Comparison of ENCODE assay signal across 21 cellular contexts in the genomic region with DNA sequence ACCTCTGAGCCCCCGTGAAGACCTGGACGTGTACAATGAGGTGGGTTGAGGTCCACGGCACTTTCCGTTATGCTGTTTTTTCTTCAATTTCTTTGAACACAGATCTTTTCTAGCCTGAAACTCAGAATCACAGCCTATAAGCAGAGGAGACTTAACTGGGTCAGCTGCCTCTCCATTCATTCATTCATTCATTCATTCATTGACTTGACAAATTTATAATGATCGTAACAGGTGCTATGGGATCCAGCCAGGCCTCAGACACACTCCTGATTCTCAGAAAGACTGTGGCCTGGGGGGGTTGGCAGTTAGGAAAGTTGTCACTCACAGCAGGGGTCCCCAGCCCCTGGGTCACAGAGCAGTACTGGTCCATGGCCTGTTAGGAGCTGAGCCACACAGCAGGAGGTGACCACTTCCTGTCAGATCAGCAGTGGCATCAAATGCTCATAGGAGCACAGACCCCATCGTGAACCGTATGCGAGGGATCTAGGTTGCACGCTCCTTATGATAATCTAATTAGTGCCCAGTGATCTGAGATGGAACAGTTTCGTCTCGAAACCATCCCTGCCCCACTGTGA. TPM values are rescaled to one million over a fixed set of nuclear protein-coding genes. Genes with fewer than 3 reads are reported as not detected.
DNase-seq lines count a peak whose midpoint lies in the region; ATAC-seq, FAIRE-seq and TF ChIP-seq lines count a peak whose summit lies in the region.
"Had no signal": no experiment of that assay in that cellular context is flagged by ENCODE, and none has a peak within 500 bp of the region (broad histone marks: within the 10 kb centered on the region; RNA-seq: fewer than 3 reads in every experiment).

No MANE protein-coding gene starts in this region.

- TF ChIP-seq POLR2A in stomach (IDR thresholded peaks at IDR 0.05) = no peak

- POLR2A ChIA-PET in activated CD8-positive, alpha-beta T cell treated with anti-CD3 and anti-CD28 coated beads, Interleukin-2, amount 10 ng/mL, durations not matched to agents 7 days and 5 days (lab: Charles Lee) = interaction anchor here (0.9 kb wide), 1 partner anchor 12 kb away, joined by 3 read pairs; no protein-coding TSS in a partner anchor
- POLR2A ChIA-PET in activated CD8-positive, alpha-beta T cell treated with anti-CD3 and anti-CD28 coated beads for 36 hours (lab: Charles Lee) = interaction anchor here (0.8 to 0.9 kb wide), 2 partner anchors 37 to 100 kb away, joined by 3 to 4 read pairs; no protein-coding TSS in a partner anchor

- intact Hi-C loops in activated CD8-positive, alpha-beta T cell treated with anti-CD3 and anti-CD28 coated beads for 36 hours (cut with micrococcal nuclease) = no loop called here
- intact Hi-C loops in Calu3 (cut with micrococcal nuclease; ENCODE audit: unreplicated experiment) = no loop called here
- intact Hi-C loops in stomach (cut with DNase I; ENCODE audit: low total_unique reads) = no loop called here

- H3K27me3 Mint-ChIP-seq in activated CD8-positive, alpha-beta T cell treated with anti-CD3 and anti-CD28 coated beads, Interleukin-2, amount 10 ng/mL, durations not matched to agents 7 days and 5 days (ENCODE audit: low read depth) = no peaks in the 10 kb centered on the region
- no peaks in the 10 kb centered on the region for H3K27me3 Mint-ChIP-seq in activated CD8-positive, alpha-beta T cell treated with anti-CD3 and anti-CD28 coated beads for 36 hours
- H3K27me3 Mint-ChIP-seq in Calu3 (ENCODE audit: unreplicated experiment) = no peaks in the 10 kb centered on the region
- H3K27me3 Mint-ChIP-seq: B cell had no signal

- 80 to 83% (median 80%) methylated on average over 11 of the region's 11 CpGs for WGBS in stomach, 5 donors

- in situ Hi-C loops in KBM-7 (cut with MboI; ENCODE audit: low pct_unique_long_range_greater_than_20kb, low sequenced_read_pairs) = no loop called here

- peak overlapping the region; percentile 23 for H3K27ac Mint-ChIP-seq in activated CD8-positive, alpha-beta T cell treated with anti-CD3 and anti-CD28 coated beads, Interleukin-2, amount 10 ng/mL, durations not matched to agents 7 days and 5 days
- no peak overlapping the region for H3K27ac Mint-ChIP-seq in activated CD8-positive, alpha-beta T cell treated with anti-CD3 and anti-CD28 coated beads for 36 hours
- H3K27ac Mint-ChIP-seq in Calu3 (ENCODE audit: unreplicated experiment) = no peak overlapping the region
- H3K27ac Mint-ChIP-seq: B cell had no signal

- H3K27ac ChIP-seq in stomach = no peak overlapping the region
- H3K27ac ChIP-seq: 22Rv1 had no signal

- CTCF ChIA-PET in activated CD8-positive, alpha-beta T cell treated with anti-CD3 and anti-CD28 coated beads, Interleukin-2, amount 10 ng/mL, durations not matched to agents 7 days and 5 days (lab: Charles Lee) = interaction anchor here (1.1 to 3.5 kb wide), 3 partner anchors 8 to 164 kb away, joined by 4 to 8 read pairs (median 6); no protein-coding TSS in a partner anchor
- CTCF ChIA-PET in activated CD8-positive, alpha-beta T cell treated with anti-CD3 and anti-CD28 coated beads for 36 hours (lab: Charles Lee) = no interaction called here
- CTCF ChIA-PET in Calu3 (lab: Charles Lee) = no interaction called here

- DNase-seq in activated CD8-positive, alpha-beta T cell treated with anti-CD3 and anti-CD28 coated beads, Interleukin-2, amount 10 ng/mL, durations not matched to agents 7 days and 5 days = no peak
- no peak for DNase-seq in activated CD8-positive, alpha-beta T cell treated with anti-CD3 and anti-CD28 coated beads for 36 hours
- peak; percentile 38 for DNase-seq in KBM-7
- no peak for DNase-seq in bronchial epithelial cell (ENCODE audit: low read depth)
- DNase-seq in retina = peak; percentile 23
- DNase-seq in amniotic stem cell (lab: John Stamatoyannopoulos, UW) = no peak
- no peak for DNase-seq in Calu3
- DNase-seq in stomach = no peak
- DNase-seq: COR-L47, H7, NCI-H1092, NCI-H1436 treated with DMSO at 0.1 percent for 48 hours, NCI-H2029, NCI-H526 had no signal

- no peak for TF ChIP-seq CTCF in activated CD8-positive, alpha-beta T cell treated with anti-CD3 and anti-CD28 coated beads for 36 hours (IDR thresholded peaks at IDR 0.05)
- no peak for TF ChIP-seq CTCF in bronchial epithelial cell (IDR thresholded peaks at IDR 0.05; ENCODE audit: insufficient read depth, low read length, severe bottlenecking)
- no peak for TF ChIP-seq CTCF in Calu3 (IDR thresholded peaks at IDR 0.05; ENCODE audit: unreplicated experiment)
- TF ChIP-seq CTCF in stomach (IDR thresholded peaks at IDR 0.05) = no peak

- no peak for TF ChIP-seq EP300 in stomach (IDR thresholded peaks at IDR 0.05)

- H3K9me3 ChIP-seq in stomach = no peaks in the 10 kb centered on the region

- peaks cover 14% of the 10 kb centered on the region for H3K36me3 Mint-ChIP-seq in activated CD8-positive, alpha-beta T cell treated with anti-CD3 and anti-CD28 coated beads, Interleukin-2, amount 10 ng/mL, durations not matched to agents 7 days and 5 days (ENCODE audit: low read depth)
- H3K36me3 Mint-ChIP-seq in activated CD8-positive, alpha-beta T cell treated with anti-CD3 and anti-CD28 coated beads for 36 hours (ENCODE audit: low read depth) = peaks cover 3% of the 10 kb centered on the region
- H3K36me3 Mint-ChIP-seq in Calu3 (ENCODE audit: insufficient read depth, unreplicated experiment) = no peaks in the 10 kb centered on the region

- BruUV-seq in Calu3 (replicated peaks; lab: Mats Ljungman, UMichigan) = no TSS peak

- no peaks in the 10 kb centered on the region for H3K9me3 Mint-ChIP-seq in activated CD8-positive, alpha-beta T cell treated with anti-CD3 and anti-CD28 coated beads, Interleukin-2, amount 10 ng/mL, durations not matched to agents 7 days and 5 days (ENCODE audit: insufficient read depth)
- no peaks in the 10 kb centered on the region for H3K9me3 Mint-ChIP-seq in activated CD8-positive, alpha-beta T cell treated with anti-CD3 and anti-CD28 coated beads for 36 hours
- peaks cover 9% of the 10 kb centered on the region for H3K9me3 Mint-ChIP-seq in Calu3 (ENCODE audit: low read depth, unreplicated experiment)

- H3K4me1 Mint-ChIP-seq in activated CD8-positive, alpha-beta T cell treated with anti-CD3 and anti-CD28 coated beads, Interleukin-2, amount 10 ng/mL, durations not matched to agents 7 days and 5 days (ENCODE audit: low read depth) = peaks cover 13% of the 10 kb centered on the region
- peaks cover 13% of the 10 kb centered on the region for H3K4me1 Mint-ChIP-seq in activated CD8-positive, alpha-beta T cell treated with anti-CD3 and anti-CD28 coated beads for 36 hours (ENCODE audit: low read depth)
- H3K4me1 Mint-ChIP-seq in Calu3 (ENCODE audit: low read depth, unreplicated experiment) = no peaks in the 10 kb centered on the region

- H3K4me3 Mint-ChIP-seq in activated CD8-positive, alpha-beta T cell treated with anti-CD3 and anti-CD28 coated beads, Interleukin-2, amount 10 ng/mL, durations not matched to agents 7 days and 5 days = no peak overlapping the region
- no peak overlapping the region for H3K4me3 Mint-ChIP-seq in activated CD8-positive, alpha-beta T cell treated with anti-CD3 and anti-CD28 coated beads for 36 hours
- no peak overlapping the region for H3K4me3 Mint-ChIP-seq in Calu3 (ENCODE audit: low read depth, unreplicated experiment)
- H3K4me3 Mint-ChIP-seq: B cell had no signal

- H3K4me3 ChIP-seq in bronchial epithelial cell (ENCODE audit: low read depth, low read length) (no peak overlapping the region), stomach (no peak overlapping the region)

- peaks cover 0 to 5% (median 0%) of the 10 kb centered on the region in 4 donors for H3K4me1 ChIP-seq in stomach

- H3K27me3 ChIP-seq in bronchial epithelial cell (ENCODE audit: control insufficient read depth, insufficient read depth, low read length) (no peaks in the 10 kb centered on the region), stomach (peaks cover 0 to 4% (median 0%) of the 10 kb centered on the region in 3 donors)

- H3K36me3 ChIP-seq in bronchial epithelial cell (ENCODE audit: control insufficient read depth, insufficient read depth, low read length) = peaks cover 3% of the 10 kb centered on the region
- H3K36me3 ChIP-seq in stomach = peaks cover 17 to 47% (median 44%) of the 10 kb centered on the region in 4 donors

- FAIRE-seq in bronchial epithelial cell (lab: Jason Lieb, UNC) = peak; percentile 43

- peak; percentile 18 for ATAC-seq in activated CD8-positive, alpha-beta T cell treated with anti-CD3 and anti-CD28 coated beads, Interleukin-2, amount 10 ng/mL, durations not matched to agents 7 days and 5 days
- no peak for ATAC-seq in activated CD8-positive, alpha-beta T cell treated with anti-CD3 and anti-CD28 coated beads for 36 hours
- ATAC-seq: Panc1, SK-N-SH treated with all-trans-retinoic acid at 6 μM for 48 hours had no signal

RNA-seq across cellular contexts. Expression of gene IRF4, which starts 38.6 kb away (rescaled TPM):
- 10 to 100 TPM; 91.2 to 95.2 TPM for total RNA-seq in activated CD8-positive, alpha-beta T cell treated with anti-CD3 and anti-CD28 coated beads, Interleukin-2, amount 10 ng/mL, durations not matched to agents 7 days and 5 days
- total RNA-seq in activated CD8-positive, alpha-beta T cell treated with anti-CD3 and anti-CD28 coated beads for 36 hours = 100 to 1,000 TPM; 409 to 439 TPM
- total RNA-seq in bronchial epithelial cell (not detected in 2 replicates), Calu3 (2022) (not detected in 2 replicates), stomach (1 to 10 TPM in 4 of 5 donors, not detected in 1; 2.6 to 7.0 (median 5.9) TPM)
- polyA plus RNA-seq in stomach = 1 to 10 TPM in 1 of 3 donors, under 1 TPM in 2; 0.48 to 1.1 (median 0.56) TPM
- total RNA-seq: HT-29, MCF 10A had no signal
- polyA plus RNA-seq: AG04450 had no signal

Comparison
In these comparisons a context has a peak if more than half of its experiments do, and no peak if none do; other contexts are left out.
1. DNase-seq: peak in KBM-7 (single experiment) and retina (single experiment); none in activated CD8-positive, alpha-beta T cell treated with anti-CD3 and anti-CD28 coated beads, Interleukin-2, amount 10 ng/mL, durations not matched to agents 7 days and 5 days (single experiment), activated CD8-positive, alpha-beta T cell treated with anti-CD3 and anti-CD28 coated beads for 36 hours (single experiment), bronchial epithelial cell (single experiment), amniotic stem cell (single experiment), Calu3 (single experiment) and stomach (single experiment).
2. RNA of gene IRF4, which starts 38.6 kb away (total RNA-seq): 409 to 439 TPM in activated CD8-positive, alpha-beta T cell treated with anti-CD3 and anti-CD28 coated beads for 36 hours and 91.2 to 95.2 TPM in activated CD8-positive, alpha-beta T cell treated with anti-CD3 and anti-CD28 coated beads, Interleukin-2, amount 10 ng/mL, durations not matched to agents 7 days and 5 days; 2.6 to 7.0 TPM in stomach, not detected in bronchial epithelial cell and not detected in Calu3; every median in the first group is over 10 times any median in the second.